In the genomic region with DNA sequence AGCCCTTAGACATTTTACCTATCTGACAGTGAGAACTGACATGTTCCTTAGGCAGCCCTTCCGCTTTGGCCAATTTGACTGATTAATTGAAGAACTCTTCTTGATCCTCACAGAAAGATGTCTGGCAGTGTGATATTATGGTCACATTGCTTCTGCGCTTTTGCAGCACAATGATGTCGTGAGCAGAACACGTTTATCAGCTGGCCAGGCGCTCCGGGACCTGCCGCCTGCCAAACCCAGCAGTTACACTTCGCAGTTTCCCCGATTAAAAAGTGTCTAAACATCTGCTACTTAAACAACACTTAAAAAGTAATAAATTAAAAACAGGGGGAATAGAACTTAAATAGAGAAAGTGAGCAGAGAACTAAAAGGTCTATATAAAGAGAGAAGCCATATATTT, we compare ENCODE assay signal across 23 cellular contexts.
"Had no signal": no experiment of that assay in that cellular context is flagged by ENCODE, and none has a peak within 500 bp of the region (broad histone marks: within the 10 kb centered on the region; RNA-seq: fewer than 3 reads in every experiment).

No MANE protein-coding gene starts in this region.

- H3K4me3 ChIP-seq: esophagus squamous epithelium, mucosa of descending colon, pancreas, sigmoid colon, stomach had no signal

- H3K4me1 ChIP-seq: esophagus squamous epithelium, pancreas, tibial artery had no signal

- H3K27me3 ChIP-seq: tibial artery had no signal

- H3K27ac ChIP-seq: esophagus squamous epithelium, neutrophil, pancreas, sigmoid colon, stomach, tibial artery had no signal

- ATAC-seq: effector memory CD8-positive, alpha-beta T cell; mucosa of descending colon; natural killer cell treated with Interleukin-12 subunit alpha and Interleukin-12 subunit beta and Interleukin-15 and Interleukin-18, amount 100 ng/mL, for 72 hours; pancreas; stimulated activated effector memory CD8-positive, alpha-beta T cell treated with anti-CD3 and anti-CD28 coated beads, Interleukin-12 subunit alpha, Interleukin-12 subunit beta, amount 100 ng/mL, for 72 hours had no signal

- DNase-seq: cortex of kidney; effector memory CD8-positive, alpha-beta T cell; erythroblast; esophagus squamous epithelium; foreskin melanocyte; glutamatergic neuron; hypothalamus; immature natural killer cell; islet precursor cell; kidney glomerular epithelial cell; mesenchymal stem cell; mucosa of descending colon; naive B cell; pancreas; sigmoid colon; stimulated activated CD4-positive, alpha-beta T cell treated with anti-CD3 and anti-CD28 coated beads, Interleukin-2, amount 100 ng/mL, for 24 hours; stimulated activated CD4-positive, alpha-beta T cell treated with anti-CD3 and anti-CD28 coated beads, Interleukin-4, amount 100 ng/mL, for 24 hours; stimulated activated naive CD4-positive, alpha-beta T cell treated with Interleukin-2 at 50 U/mL for 16 hours; stomach; tibial artery had no signal

- H3K36me3 ChIP-seq: esophagus squamous epithelium, neutrophil, pancreas, sigmoid colon, stomach, tibial artery had no signal

- H3K9me3 ChIP-seq: esophagus squamous epithelium, mucosa of descending colon, neutrophil, pancreas, sigmoid colon, stomach, tibial artery had no signal
